In genomic region chr10:34786464-34786863, GRCh38 we compare ENCODE assay signal across 2 cellular contexts.
TF ChIP-seq lines count a peak whose summit lies in the region.

No MANE protein-coding gene starts in this region.

TF ChIP-seq in HEK293, 187 proteins besides CTCF, POLR2A, EP300 and RAD21 (continued from another document):
- TF ChIP-seq, protein P1, sequence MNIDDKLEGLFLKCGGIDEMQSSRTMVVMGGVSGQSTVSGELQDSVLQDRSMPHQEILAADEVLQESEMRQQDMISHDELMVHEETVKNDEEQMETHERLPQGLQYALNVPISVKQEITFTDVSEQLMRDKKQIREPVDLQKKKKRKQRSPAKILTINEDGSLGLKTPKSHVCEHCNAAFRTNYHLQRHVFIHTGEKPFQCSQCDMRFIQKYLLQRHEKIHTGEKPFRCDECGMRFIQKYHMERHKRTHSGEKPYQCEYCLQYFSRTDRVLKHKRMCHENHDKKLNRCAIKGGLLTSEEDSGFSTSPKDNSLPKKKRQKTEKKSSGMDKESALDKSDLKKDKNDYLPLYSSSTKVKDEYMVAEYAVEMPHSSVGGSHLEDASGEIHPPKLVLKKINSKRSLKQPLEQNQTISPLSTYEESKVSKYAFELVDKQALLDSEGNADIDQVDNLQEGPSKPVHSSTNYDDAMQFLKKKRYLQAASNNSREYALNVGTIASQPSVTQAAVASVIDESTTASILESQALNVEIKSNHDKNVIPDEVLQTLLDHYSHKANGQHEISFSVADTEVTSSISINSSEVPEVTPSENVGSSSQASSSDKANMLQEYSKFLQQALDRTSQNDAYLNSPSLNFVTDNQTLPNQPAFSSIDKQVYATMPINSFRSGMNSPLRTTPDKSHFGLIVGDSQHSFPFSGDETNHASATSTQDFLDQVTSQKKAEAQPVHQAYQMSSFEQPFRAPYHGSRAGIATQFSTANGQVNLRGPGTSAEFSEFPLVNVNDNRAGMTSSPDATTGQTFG (tag by site-specific recombination; IDR thresholded peaks at IDR 0.05; ENCODE audit: borderline replicate concordance): no peak
- TF ChIP-seq, protein P2, sequence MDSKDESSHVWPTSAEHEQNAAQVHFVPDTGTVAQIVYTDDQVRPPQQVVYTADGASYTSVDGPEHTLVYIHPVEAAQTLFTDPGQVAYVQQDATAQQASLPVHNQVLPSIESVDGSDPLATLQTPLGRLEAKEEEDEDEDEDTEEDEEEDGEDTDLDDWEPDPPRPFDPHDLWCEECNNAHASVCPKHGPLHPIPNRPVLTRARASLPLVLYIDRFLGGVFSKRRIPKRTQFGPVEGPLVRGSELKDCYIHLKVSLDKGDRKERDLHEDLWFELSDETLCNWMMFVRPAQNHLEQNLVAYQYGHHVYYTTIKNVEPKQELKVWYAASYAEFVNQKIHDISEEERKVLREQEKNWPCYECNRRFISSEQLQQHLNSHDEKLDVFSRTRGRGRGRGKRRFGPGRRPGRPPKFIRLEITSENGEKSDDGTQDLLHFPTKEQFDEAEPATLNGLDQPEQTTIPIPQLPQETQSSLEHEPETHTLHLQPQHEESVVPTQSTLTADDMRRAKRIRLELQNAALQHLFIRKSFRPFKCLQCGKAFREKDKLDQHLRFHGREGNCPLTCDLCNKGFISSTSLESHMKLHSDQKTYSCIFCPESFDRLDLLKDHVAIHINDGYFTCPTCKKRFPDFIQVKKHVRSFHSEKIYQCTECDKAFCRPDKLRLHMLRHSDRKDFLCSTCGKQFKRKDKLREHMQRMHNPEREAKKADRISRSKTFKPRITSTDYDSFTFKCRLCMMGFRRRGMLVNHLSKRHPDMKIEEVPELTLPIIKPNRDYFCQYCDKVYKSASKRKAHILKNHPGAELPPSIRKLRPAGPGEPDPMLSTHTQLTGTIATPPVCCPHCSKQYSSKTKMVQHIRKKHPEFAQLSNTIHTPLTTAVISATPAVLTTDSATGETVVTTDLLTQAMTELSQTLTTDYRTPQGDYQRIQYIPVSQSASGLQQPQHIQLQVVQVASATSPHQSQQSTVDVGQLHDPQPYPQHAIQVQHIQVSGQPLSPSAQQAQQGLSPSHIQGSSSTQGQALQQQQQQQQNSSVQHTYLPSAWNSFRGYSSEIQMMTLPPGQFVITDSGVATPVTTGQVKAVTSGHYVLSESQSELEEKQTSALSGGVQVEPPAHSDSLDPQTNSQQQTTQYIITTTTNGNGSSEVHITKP (tag by site-specific recombination; IDR thresholded peaks at IDR 0.05): peak; percentile 36; the same call in 1 of the 2 replicates
- no peak for TF ChIP-seq GLIS2 (tag by site-specific recombination; IDR thresholded peaks at IDR 0.05)
- TF ChIP-seq GLIS1 (tag by site-specific recombination; IDR thresholded peaks at IDR 0.05): 0 out of 2 replicates have a peak, but pooled peaks have one; percentile 22
- peak; percentile 14; the same call in 1 of the 2 replicates for TF ChIP-seq ZBTB44 (tag by site-specific recombination; IDR thresholded peaks at IDR 0.05)
- peak; percentile 67 for TF ChIP-seq PRDM6 (tag by site-specific recombination; IDR thresholded peaks at IDR 0.05)
- TF ChIP-seq ZNF501 (tag by site-specific recombination; IDR thresholded peaks at IDR 0.05): no peak
- peak; percentile 24; the same call in 1 of the 2 replicates for TF ChIP-seq OSR2 (tag by site-specific recombination; IDR thresholded peaks at IDR 0.05)
- TF ChIP-seq FEZF1 (tag by site-specific recombination; IDR thresholded peaks at IDR 0.05): peak; percentile 35; the same call in 1 of the 2 replicates
- peak; percentile 54; the same call in 1 of the 2 replicates for TF ChIP-seq MZF1 (tag by site-specific recombination; IDR thresholded peaks at IDR 0.05; ENCODE audit: borderline replicate concordance)
- no peak for TF ChIP-seq ZSCAN23 (tag by site-specific recombination; IDR thresholded peaks at IDR 0.05)
- no peak for TF ChIP-seq PRDM1 (tag by site-specific recombination; IDR thresholded peaks at IDR 0.05)
- TF ChIP-seq KLF10 (tag by site-specific recombination; IDR thresholded peaks at IDR 0.05): peak; percentile 28; the same call in 1 of the 2 replicates

TF ChIP-seq in SK-N-SH, 30 proteins besides CTCF, POLR2A, EP300 and RAD21 (continued from another document):
- TF ChIP-seq, protein P3, sequence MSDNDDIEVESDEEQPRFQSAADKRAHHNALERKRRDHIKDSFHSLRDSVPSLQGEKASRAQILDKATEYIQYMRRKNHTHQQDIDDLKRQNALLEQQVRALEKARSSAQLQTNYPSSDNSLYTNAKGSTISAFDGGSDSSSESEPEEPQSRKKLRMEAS (IDR thresholded peaks at IDR 0.05; ENCODE audit: low read depth): no peak
- TF ChIP-seq RFX5 (IDR thresholded peaks at IDR 0.05; ENCODE audit: low read length) (no peak), CHD2 (IDR thresholded peaks at IDR 0.05; ENCODE audit: low read length, partially characterized antibody) (peak; percentile 50), TCF12 (IDR thresholded peaks at IDR 0.05) (peak; percentile 76), NRF1 (IDR thresholded peaks at IDR 0.05; ENCODE audit: low read depth, low read length) (no peak), ELF1 (IDR thresholded peaks at IDR 0.05) (no peak), SIN3A (IDR thresholded peaks at IDR 0.05; ENCODE audit: borderline replicate concordance, low read depth, low read length) (no peak), JUND (IDR thresholded peaks at IDR 0.05) (no peak), POLR2AphosphoS5 (IDR thresholded peaks at IDR 0.05; ENCODE audit: low read depth, low read length) (no peak), ZBTB33 (IDR thresholded peaks at IDR 0.05; ENCODE audit: borderline replicate concordance, low read depth) (no peak), TEAD4 (IDR thresholded peaks at IDR 0.05; ENCODE audit: borderline replicate concordance, insufficient read depth) (no peak), YY1 (IDR thresholded peaks at IDR 0.05; ENCODE audit: low read depth) (no peak; the same call in 1 of the 2 replicates), RCOR1 (IDR thresholded peaks at IDR 0.05; ENCODE audit: low read length) (peak; percentile 72), MEF2A (IDR thresholded peaks at IDR 0.05; ENCODE audit: borderline replicate concordance, low read depth) (no peak; the same call in 1 of the 2 replicates), MXI1 (IDR thresholded peaks at IDR 0.05; ENCODE audit: low read depth, low read length) (peak; percentile 46; the same call in 1 of the 2 replicates), IRF3 (IDR thresholded peaks at IDR 0.05; ENCODE audit: low read depth, low read length) (no peak), SMC3 (IDR thresholded peaks at IDR 0.05; ENCODE audit: low read depth, low read length) (peak; percentile 14; the same call in 1 of the 2 replicates), FOSL2 (IDR thresholded peaks at IDR 0.05; ENCODE audit: borderline replicate concordance, low read depth) (no peak), EZH2phosphoT487 (IDR thresholded peaks at IDR 0.05; ENCODE audit: borderline replicate concordance, low read depth) (no peak), REST (IDR thresholded peaks at IDR 0.05; ENCODE audit: low read depth, low read length) (no peak)
- TF ChIP-seq, protein P4, sequence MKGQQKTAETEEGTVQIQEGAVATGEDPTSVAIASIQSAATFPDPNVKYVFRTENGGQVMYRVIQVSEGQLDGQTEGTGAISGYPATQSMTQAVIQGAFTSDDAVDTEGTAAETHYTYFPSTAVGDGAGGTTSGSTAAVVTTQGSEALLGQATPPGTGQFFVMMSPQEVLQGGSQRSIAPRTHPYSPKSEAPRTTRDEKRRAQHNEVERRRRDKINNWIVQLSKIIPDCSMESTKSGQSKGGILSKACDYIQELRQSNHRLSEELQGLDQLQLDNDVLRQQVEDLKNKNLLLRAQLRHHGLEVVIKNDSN (IDR thresholded peaks at IDR 0.05; ENCODE audit: borderline replicate concordance, low read depth): no peak
